11 cellular contexts compared by ENCODE assay signal in genomic region chr1:112393634-112393976, GRCh38. TPM values are rescaled to one million over a fixed set of nuclear protein-coding genes. Genes with fewer than 3 reads are reported as not detected.
DNase-seq lines count a peak whose midpoint lies in the region; ATAC-seq and TF ChIP-seq lines count a peak whose summit lies in the region.
"Had no signal": no experiment of that assay in that cellular context is flagged by ENCODE, and none has a peak within 500 bp of the region (broad histone marks: within the 10 kb centered on the region; RNA-seq: fewer than 3 reads in every experiment).

No MANE protein-coding gene starts in this region.

- H3K4me3 Mint-ChIP-seq in nephron, result peak overlapping the region; percentile 45 to 73 (median 59)

- H3K4me3 ChIP-seq in Panc1 (ENCODE audit: low read depth in 2 of 2, low read length in 2 of 2) (peak overlapping the region; percentile 21 to 37), esophagus (ENCODE audit: low read depth in 1 of 2, low read length in 2 of 2) (no peak overlapping the region)

- TF ChIP-seq CTCF in Panc1 (IDR thresholded peaks at IDR 0.05) (no peak), nephron (IDR thresholded peaks at IDR 0.05; ENCODE audit: unreplicated experiment in 3 of 3) (no peak)

- H3K27ac Mint-ChIP-seq in nephron, result peak overlapping the region; percentile 83 to 96 (median 95)
- H3K27ac Mint-ChIP-seq: T-helper 2 cell treated with Interferon-gamma antibody and Interleukin-4, amounts not matched to agents 5 μg/mL and 100 μg/mL, for 36 hours had no signal

- H3K4me1 ChIP-seq in Panc1 (ENCODE audit: control insufficient read depth, insufficient read depth, low read length) (peaks cover 27% of the 10 kb centered on the region), esophagus (ENCODE audit: control insufficient read depth in 2 of 2, insufficient read depth in 2 of 2, low read length in 1 of 2) (peaks cover 0 to 5% of the 10 kb centered on the region in 2 donors)

- H3K27me3 Mint-ChIP-seq in nephron (ENCODE audit: low read depth), result no peaks in the 10 kb centered on the region

- CTCF ChIA-PET in Panc1 (lab: Charles Lee), result interaction anchor here (0.6 to 1.0 kb wide), 3 partner anchors 126 to 409 kb away, joined by 3 to 4 read pairs (median 3); no protein-coding TSS in a partner anchor

- DNase-seq in A172 (ENCODE audit: low spot score), result peak; percentile 58
- DNase-seq in Panc1 (ENCODE audit: low read depth, low spot score), result no peak
- no peak for DNase-seq in Ammon's horn (ENCODE audit: low spot score)
- no peak for DNase-seq in stimulated activated CD4-positive, alpha-beta T cell treated with anti-CD3 and anti-CD28 coated beads, Interleukin-2, amount 100 ng/mL, for 24 hours
- no peak for DNase-seq in MV-4-11 (lab: John Stamatoyannopoulos, UW)
- no peak for DNase-seq in COLO829 (ENCODE audit: low spot score)
- DNase-seq: NCI-H187 treated with DMSO at 0.1 percent for 48 hours had no signal

- peak overlapping the region; percentile 92 for H3K27ac ChIP-seq in Panc1 (ENCODE audit: low read length)
- H3K27ac ChIP-seq in esophagus (ENCODE audit: low read depth in 2 of 2, low read length in 1 of 2), result peak overlapping the region; percentile 78 to 99

- in situ Hi-C loops in Panc1 (cut with HindIII; ENCODE audit: low pct_unique_long_range_greater_than_20kb, low sequenced_read_pairs), result no loop called here

- WGBS in esophagus, 2 donors, result 45 to 53% methylated on average over 3 of the region's 3 CpGs

- H3K9me3 ChIP-seq in Panc1 (ENCODE audit: control insufficient read depth, insufficient read depth, low read depth, low read length), result no peaks in the 10 kb centered on the region
- H3K9me3 ChIP-seq in esophagus (ENCODE audit: control insufficient read depth in 2 of 2, insufficient read depth in 1 of 2, low read depth in 1 of 2, low read length in 1 of 2), result no peaks in the 10 kb centered on the region

- ATAC-seq in Panc1, result no peak

- BruUV-seq in Panc1 (replicated peaks; lab: Mats Ljungman, UMichigan), result no TSS peak

- no peaks in the 10 kb centered on the region for H3K9me3 Mint-ChIP-seq in nephron
- H3K9me3 Mint-ChIP-seq: activated naive CD4-positive, alpha-beta T cell treated with anti-CD3 and anti-CD28 coated beads, Interleukin-2, amount 50 U/mL, for 72 hours; T-helper 2 cell treated with Interferon-gamma antibody and Interleukin-4, amounts not matched to agents 5 μg/mL and 100 μg/mL, for 36 hours had no signal

- no peaks in the 10 kb centered on the region for H3K27me3 ChIP-seq in Panc1 (ENCODE audit: control insufficient read depth, insufficient read depth, low read length)
- H3K27me3 ChIP-seq in esophagus (ENCODE audit: control insufficient read depth in 1 of 2, insufficient read depth in 2 of 2, low read length in 2 of 2), result no peaks in the 10 kb centered on the region

- intact Hi-C loops in Panc1 (cut with micrococcal nuclease; ENCODE audit: unreplicated experiment), result loop anchor here (5.0 kb wide), 1 partner anchor 219 kb away; no protein-coding TSS in a partner anchor

- H3K36me3 Mint-ChIP-seq in nephron (ENCODE audit: low read depth), result no peaks in the 10 kb centered on the region

- POLR2A ChIA-PET in Panc1 (lab: Charles Lee), result interaction anchor here (0.7 kb wide), 1 partner anchor 150 kb away, joined by 3 read pairs; no protein-coding TSS in a partner anchor

- H3K36me3 ChIP-seq in Panc1 (ENCODE audit: control insufficient read depth, insufficient read depth, low read length) (peaks cover 2% of the 10 kb centered on the region; the same call in 1 of the 2 replicates), esophagus (ENCODE audit: control insufficient read depth in 2 of 2, insufficient read depth in 2 of 2, low read length in 1 of 2) (no peaks in the 10 kb centered on the region)

- H3K4me1 Mint-ChIP-seq in nephron, result peaks cover 51% of the 10 kb centered on the region

RNA-seq across cellular contexts. Expression of gene CTTNBP2NL, which starts 2.4 kb away (rescaled TPM):
- 9.4 and 11.2 TPM in 2 replicates for total RNA-seq in A172 (2014; rRNA removed; shearing (Covaris generic))
- 18.4 TPM for total RNA-seq in Panc1 (2021; ENCODE audit: unreplicated experiment)
- polyA plus RNA-seq in Panc1 (2012; ENCODE audit: insufficient read length), result 5.8 TPM
- 10 to 100 TPM in 1 of 2 donors, 1 to 10 TPM in 1; 9.4 to 14.0 TPM for polyA plus RNA-seq in esophagus

Comparison
In these comparisons a context has a peak if more than half of its experiments do, and no peak if none do; other contexts are left out.
1. H3K4me3 ChIP-seq: peak in Panc1 (2 of 2); none in esophagus (0 of 2).